2 cellular contexts compared by ENCODE assay signal in genomic region chr17:78759203-78759968, GRCh38.
TF ChIP-seq lines count a peak whose summit lies in the region.

No MANE protein-coding gene starts in this region.

TF ChIP-seq in GM12878, 131 proteins besides CTCF, POLR2A, EP300 and RAD21 (continued from another document):
- no peak for TF ChIP-seq CHD4 (IDR thresholded peaks at IDR 0.05)
- TF ChIP-seq SMAD1 (IDR thresholded peaks at IDR 0.05; ENCODE audit: low read depth, partially characterized antibody): peak; percentile 68
- TF ChIP-seq BMI1 (IDR thresholded peaks at IDR 0.05; ENCODE audit: borderline replicate concordance): peak; percentile 44; the same call in 1 of the 2 replicates
- no peak for TF ChIP-seq MTA3 (IDR thresholded peaks at IDR 0.05; ENCODE audit: borderline replicate concordance, low read length)
- TF ChIP-seq DPF2 (IDR thresholded peaks at IDR 0.05): 0 out of 2 replicates have a peak, but pooled peaks have one; percentile 30
- 0 out of 2 replicates have a peak, but pooled peaks have one; percentile 24 for TF ChIP-seq NFIC (IDR thresholded peaks at IDR 0.05; ENCODE audit: low read depth, low read length)
- no peak for TF ChIP-seq TCF3 (IDR thresholded peaks at IDR 0.05; ENCODE audit: borderline replicate concordance, insufficient read depth, low read depth, low read length)
- no peak for TF ChIP-seq ZNF217 (IDR thresholded peaks at IDR 0.05)
- 0 out of 2 replicates have a peak, but pooled peaks have one; percentile 10 for TF ChIP-seq ATF2 (IDR thresholded peaks at IDR 0.05; ENCODE audit: low read length)
- TF ChIP-seq CHD2 (IDR thresholded peaks at IDR 0.05; ENCODE audit: borderline replicate concordance, low read depth, low read length): no peak
- no peak for TF ChIP-seq MEF2B (IDR thresholded peaks at IDR 0.05; ENCODE audit: partially characterized antibody, poor library complexity, severe bottlenecking)
- peak; percentile 93 for TF ChIP-seq MXI1 (IDR thresholded peaks at IDR 0.05; ENCODE audit: low read depth, low read length)
- TF ChIP-seq NFXL1 (IDR thresholded peaks at IDR 0.05; ENCODE audit: borderline replicate concordance): no peak
- peak; percentile 10; the same call in 1 of the 2 replicates for TF ChIP-seq MTA2 (IDR thresholded peaks at IDR 0.05; ENCODE audit: low read depth)
- TF ChIP-seq RAD51 (IDR thresholded peaks at IDR 0.05): peak; percentile 22; the same call in 1 of the 2 replicates
- no peak for TF ChIP-seq ZBTB4 (CRISPR knock-in tag; IDR thresholded peaks at IDR 0.05)
- 0 out of 2 replicates have a peak, but pooled peaks have one; percentile 7 for TF ChIP-seq CREB1 (IDR thresholded peaks at IDR 0.05; ENCODE audit: low read depth)
- TF ChIP-seq RUNX3 (IDR thresholded peaks at IDR 0.05; ENCODE audit: low read length): peak; percentile 63
- peak; percentile 37 for TF ChIP-seq SKIL (IDR thresholded peaks at IDR 0.05; ENCODE audit: low read depth, poor library complexity, severe bottlenecking)
- no peak for TF ChIP-seq SUPT20H (IDR thresholded peaks at IDR 0.05; ENCODE audit: borderline replicate concordance, control insufficient read depth, low read depth, low read length)
- 0 out of 4 replicates have a peak, but pooled peaks of 1 of the 2 experiments have one; percentile 8 for TF ChIP-seq IKZF2 (IDR thresholded peaks at IDR 0.05)
- no peak for TF ChIP-seq IKZF1 (conservative IDR thresholded peaks at IDR 0.05)

TF ChIP-seq in WTC11, 78 proteins besides CTCF, POLR2A, EP300 and RAD21 (continued from another document):
- TF ChIP-seq ZNF416 (CRISPR knock-in tag; IDR thresholded peaks at IDR 0.05) (no peak), JUN (CRISPR knock-in tag; IDR thresholded peaks at IDR 0.05) (no peak), TEAD1 (CRISPR knock-in tag; IDR thresholded peaks at IDR 0.05) (no peak), NR3C1 (CRISPR knock-in tag; conservative IDR thresholded peaks at IDR 0.05; ENCODE audit: low read depth) (no peak), ATF6 (CRISPR knock-in tag; IDR thresholded peaks at IDR 0.05) (no peak), OVOL2 (CRISPR knock-in tag; IDR thresholded peaks at IDR 0.05; ENCODE audit: borderline replicate concordance) (no peak), EMX1 (CRISPR knock-in tag; IDR thresholded peaks at IDR 0.05) (no peak), ZNF396 (CRISPR knock-in tag; IDR thresholded peaks at IDR 0.05; ENCODE audit: borderline replicate concordance) (no peak), ERG (CRISPR knock-in tag; IDR thresholded peaks at IDR 0.05) (no peak), MXD4 (CRISPR knock-in tag; IDR thresholded peaks at IDR 0.05; ENCODE audit: borderline replicate concordance) (no peak), MYBL2 (CRISPR knock-in tag; IDR thresholded peaks at IDR 0.05) (no peak), GTF2I (CRISPR knock-in tag; conservative IDR thresholded peaks at IDR 0.05) (no peak), ELF4 (CRISPR knock-in tag; IDR thresholded peaks at IDR 0.05; ENCODE audit: low read depth) (no peak)
- TF ChIP-seq, protein P1, sequence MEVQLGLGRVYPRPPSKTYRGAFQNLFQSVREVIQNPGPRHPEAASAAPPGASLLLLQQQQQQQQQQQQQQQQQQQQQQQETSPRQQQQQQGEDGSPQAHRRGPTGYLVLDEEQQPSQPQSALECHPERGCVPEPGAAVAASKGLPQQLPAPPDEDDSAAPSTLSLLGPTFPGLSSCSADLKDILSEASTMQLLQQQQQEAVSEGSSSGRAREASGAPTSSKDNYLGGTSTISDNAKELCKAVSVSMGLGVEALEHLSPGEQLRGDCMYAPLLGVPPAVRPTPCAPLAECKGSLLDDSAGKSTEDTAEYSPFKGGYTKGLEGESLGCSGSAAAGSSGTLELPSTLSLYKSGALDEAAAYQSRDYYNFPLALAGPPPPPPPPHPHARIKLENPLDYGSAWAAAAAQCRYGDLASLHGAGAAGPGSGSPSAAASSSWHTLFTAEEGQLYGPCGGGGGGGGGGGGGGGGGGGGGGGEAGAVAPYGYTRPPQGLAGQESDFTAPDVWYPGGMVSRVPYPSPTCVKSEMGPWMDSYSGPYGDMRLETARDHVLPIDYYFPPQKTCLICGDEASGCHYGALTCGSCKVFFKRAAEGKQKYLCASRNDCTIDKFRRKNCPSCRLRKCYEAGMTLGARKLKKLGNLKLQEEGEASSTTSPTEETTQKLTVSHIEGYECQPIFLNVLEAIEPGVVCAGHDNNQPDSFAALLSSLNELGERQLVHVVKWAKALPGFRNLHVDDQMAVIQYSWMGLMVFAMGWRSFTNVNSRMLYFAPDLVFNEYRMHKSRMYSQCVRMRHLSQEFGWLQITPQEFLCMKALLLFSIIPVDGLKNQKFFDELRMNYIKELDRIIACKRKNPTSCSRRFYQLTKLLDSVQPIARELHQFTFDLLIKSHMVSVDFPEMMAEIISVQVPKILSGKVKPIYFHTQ (CRISPR knock-in tag; IDR thresholded peaks at IDR 0.05): no peak
- TF ChIP-seq, protein P2, sequence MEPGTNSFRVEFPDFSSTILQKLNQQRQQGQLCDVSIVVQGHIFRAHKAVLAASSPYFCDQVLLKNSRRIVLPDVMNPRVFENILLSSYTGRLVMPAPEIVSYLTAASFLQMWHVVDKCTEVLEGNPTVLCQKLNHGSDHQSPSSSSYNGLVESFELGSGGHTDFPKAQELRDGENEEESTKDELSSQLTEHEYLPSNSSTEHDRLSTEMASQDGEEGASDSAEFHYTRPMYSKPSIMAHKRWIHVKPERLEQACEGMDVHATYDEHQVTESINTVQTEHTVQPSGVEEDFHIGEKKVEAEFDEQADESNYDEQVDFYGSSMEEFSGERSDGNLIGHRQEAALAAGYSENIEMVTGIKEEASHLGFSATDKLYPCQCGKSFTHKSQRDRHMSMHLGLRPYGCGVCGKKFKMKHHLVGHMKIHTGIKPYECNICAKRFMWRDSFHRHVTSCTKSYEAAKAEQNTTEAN (CRISPR knock-in tag; IDR thresholded peaks at IDR 0.05): no peak
- TF ChIP-seq, protein P3, sequence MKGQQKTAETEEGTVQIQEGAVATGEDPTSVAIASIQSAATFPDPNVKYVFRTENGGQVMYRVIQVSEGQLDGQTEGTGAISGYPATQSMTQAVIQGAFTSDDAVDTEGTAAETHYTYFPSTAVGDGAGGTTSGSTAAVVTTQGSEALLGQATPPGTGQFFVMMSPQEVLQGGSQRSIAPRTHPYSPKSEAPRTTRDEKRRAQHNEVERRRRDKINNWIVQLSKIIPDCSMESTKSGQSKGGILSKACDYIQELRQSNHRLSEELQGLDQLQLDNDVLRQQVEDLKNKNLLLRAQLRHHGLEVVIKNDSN (CRISPR knock-in tag; IDR thresholded peaks at IDR 0.05): no peak
- TF ChIP-seq, protein P4, sequence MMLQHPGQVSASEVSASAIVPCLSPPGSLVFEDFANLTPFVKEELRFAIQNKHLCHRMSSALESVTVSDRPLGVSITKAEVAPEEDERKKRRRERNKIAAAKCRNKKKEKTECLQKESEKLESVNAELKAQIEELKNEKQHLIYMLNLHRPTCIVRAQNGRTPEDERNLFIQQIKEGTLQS (CRISPR knock-in tag; conservative IDR thresholded peaks at IDR 0.05): no peak
- TF ChIP-seq, protein P5, sequence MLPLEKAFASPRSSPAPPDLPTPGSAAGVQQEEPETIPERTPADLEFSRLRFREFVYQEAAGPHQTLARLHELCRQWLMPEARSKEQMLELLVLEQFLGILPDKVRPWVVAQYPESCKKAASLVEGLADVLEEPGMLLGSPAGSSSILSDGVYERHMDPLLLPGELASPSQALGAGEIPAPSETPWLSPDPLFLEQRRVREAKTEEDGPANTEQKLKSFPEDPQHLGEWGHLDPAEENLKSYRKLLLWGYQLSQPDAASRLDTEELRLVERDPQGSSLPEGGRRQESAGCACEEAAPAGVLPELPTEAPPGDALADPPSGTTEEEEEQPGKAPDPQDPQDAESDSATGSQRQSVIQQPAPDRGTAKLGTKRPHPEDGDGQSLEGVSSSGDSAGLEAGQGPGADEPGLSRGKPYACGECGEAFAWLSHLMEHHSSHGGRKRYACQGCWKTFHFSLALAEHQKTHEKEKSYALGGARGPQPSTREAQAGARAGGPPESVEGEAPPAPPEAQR (CRISPR knock-in tag; IDR thresholded peaks at IDR 0.05): no peak
